In genomic region chr17:15123593-15124590, GRCh38 we compare ENCODE assay signal across 19 cellular contexts.
DNase-seq lines count a peak whose midpoint lies in the region; ATAC-seq and TF ChIP-seq lines count a peak whose summit lies in the region.
"Had no signal": no experiment of that assay in that cellular context is flagged by ENCODE, and none has a peak within 500 bp of the region (broad histone marks: within the 10 kb centered on the region; RNA-seq: fewer than 3 reads in every experiment).

No MANE protein-coding gene starts in this region.

- H3K27me3 ChIP-seq in RWPE2 (ENCODE audit: insufficient read depth, poor library complexity, severe bottlenecking) = no peaks in the 10 kb centered on the region
- H3K27me3 ChIP-seq: thyroid gland had no signal

- H3K9me3 ChIP-seq in RWPE2 (ENCODE audit: severe bottlenecking) = no peaks in the 10 kb centered on the region
- H3K9me3 ChIP-seq: Caco-2, thyroid gland had no signal

- DNase-seq in DMS 273 (lab: John Stamatoyannopoulos, UW; ENCODE audit: unreplicated experiment) (peak; percentile 13), DMS 273 treated with DMSO at 0.1 percent for 48 hours (lab: John Stamatoyannopoulos, UW) (no peak), RWPE2 (ENCODE audit: low spot score) (no peak), fibroblast of the aortic adventitia (ENCODE audit: low read depth) (peak; percentile 54), GM20000 (ENCODE audit: low spot score) (no peak), posterior vena cava (ENCODE audit: low spot score) (no peak), middle frontal gyrus (ENCODE audit: extremely low spot score, low spot score) (no peak)
- DNase-seq in activated naive CD4-positive, alpha-beta T cell treated with anti-CD3 and anti-CD28 coated beads, Interleukin-2, amount 50 U/mL, for 72 hours (ENCODE audit: low spot score in 2 of 2) = no peak
- DNase-seq: activated CD8-positive, alpha-beta T cell treated with anti-CD3 and anti-CD28 coated beads for 36 hours; activated T-cell treated with anti-CD3 and anti-CD28 coated beads, Interleukin-2, amount 50 U/mL, for 72 hours; Caco-2; cerebellar nuclear complex; NCI-H1694; NCI-H510A; stimulated activated CD4-positive, alpha-beta T cell treated with anti-CD3 and anti-CD28 coated beads, Interleukin-4, amount 100 ng/mL, for 24 hours; thyroid gland had no signal

- intact Hi-C loops in posterior vena cava (cut with DNase I) = no loop called here

- no peak overlapping the region for H3K27ac ChIP-seq in RWPE2 (ENCODE audit: poor library complexity, severe bottlenecking)
- H3K27ac ChIP-seq: 22Rv1, SK-N-MC, thyroid gland had no signal

- H3K4me3 ChIP-seq in RWPE2 (ENCODE audit: severe bottlenecking) (no peak overlapping the region), fibroblast of the aortic adventitia (ENCODE audit: low read depth, low read length) (no peak overlapping the region)
- H3K4me3 ChIP-seq: SK-N-MC, thyroid gland had no signal

- no peaks in the 10 kb centered on the region for H3K9me3 Mint-ChIP-seq in activated naive CD4-positive, alpha-beta T cell treated with anti-CD3 and anti-CD28 coated beads, Interleukin-2, amount 50 U/mL, for 72 hours
- H3K9me3 Mint-ChIP-seq: activated CD8-positive, alpha-beta T cell treated with anti-CD3 and anti-CD28 coated beads for 36 hours; memory B cell had no signal

- no peaks in the 10 kb centered on the region for H3K36me3 ChIP-seq in RWPE2 (ENCODE audit: low read depth)
- H3K36me3 ChIP-seq: thyroid gland had no signal

- H3K36me3 Mint-ChIP-seq in activated naive CD4-positive, alpha-beta T cell treated with anti-CD3 and anti-CD28 coated beads, Interleukin-2, amount 50 U/mL, for 72 hours = no peaks in the 10 kb centered on the region
- H3K36me3 Mint-ChIP-seq: memory B cell had no signal

- TF ChIP-seq CTCF in RWPE2 (IDR thresholded peaks at IDR 0.05; ENCODE audit: poor library complexity, severe bottlenecking) (no peak), fibroblast of the aortic adventitia (IDR thresholded peaks at IDR 0.05; ENCODE audit: insufficient read depth, low read length) (no peak), GM20000 (IDR thresholded peaks at IDR 0.05; ENCODE audit: extremely low read depth, missing control alignments) (no peak)

- peaks cover 4% of the 10 kb centered on the region for H3K4me1 ChIP-seq in RWPE2 (ENCODE audit: insufficient read depth, poor library complexity, severe bottlenecking)
- H3K4me1 ChIP-seq: Caco-2, thyroid gland had no signal

- H3K27ac Mint-ChIP-seq in activated naive CD4-positive, alpha-beta T cell treated with anti-CD3 and anti-CD28 coated beads, Interleukin-2, amount 50 U/mL, for 72 hours = no peak overlapping the region
- H3K27ac Mint-ChIP-seq: activated CD8-positive, alpha-beta T cell treated with anti-CD3 and anti-CD28 coated beads for 36 hours; activated T-cell treated with anti-CD3 and anti-CD28 coated beads, Interleukin-2, amount 50 U/mL, for 72 hours; memory B cell had no signal

- ATAC-seq in RWPE2 (ENCODE audit: low read depth) = peak; percentile 84
- ATAC-seq in activated naive CD4-positive, alpha-beta T cell treated with anti-CD3 and anti-CD28 coated beads, Interleukin-2, amount 50 U/mL, for 72 hours = no peak
- ATAC-seq: activated CD8-positive, alpha-beta T cell treated with anti-CD3 and anti-CD28 coated beads for 36 hours; activated T-cell treated with anti-CD3 and anti-CD28 coated beads, Interleukin-2, amount 50 U/mL, for 72 hours had no signal

Comparison
In these comparisons a context has a peak if more than half of its experiments do, and no peak if none do; other contexts are left out.
1. DNase-seq: peak in DMS 273 (single experiment) and fibroblast of the aortic adventitia (single experiment); none in DMS 273 treated with DMSO at 0.1 percent for 48 hours (single experiment), RWPE2 (single experiment), activated naive CD4-positive, alpha-beta T cell treated with anti-CD3 and anti-CD28 coated beads, Interleukin-2, amount 50 U/mL, for 72 hours (0 of 2), GM20000 (single experiment), posterior vena cava (single experiment) and middle frontal gyrus (single experiment).